12 cellular contexts compared by ENCODE assay signal in genomic region chr10:21638681-21639080, GRCh38.
"Had no signal": no experiment of that assay in that cellular context is flagged by ENCODE, and none has a peak within 500 bp of the region (broad histone marks: within the 10 kb centered on the region; RNA-seq: fewer than 3 reads in every experiment).

No MANE protein-coding gene starts in this region.

- H3K4me3 ChIP-seq: gastroesophageal sphincter, upper lobe of right lung had no signal

- H3K27ac ChIP-seq: epithelial cell of prostate, gastroesophageal sphincter, upper lobe of right lung had no signal

- H3K27me3 ChIP-seq: gastroesophageal sphincter, upper lobe of right lung had no signal

- H3K27ac Mint-ChIP-seq: activated CD4-positive, alpha-beta memory T cell treated with anti-CD3 and anti-CD28 coated beads for 36 hours; stimulated activated naive CD8-positive, alpha-beta T cell treated with anti-CD3 and anti-CD28 coated beads, Interleukin-15, Interleukin-2, amounts not matched to agents 100 ng/mL and 50 ng/mL, for 24 hours had no signal

- H3K9me3 ChIP-seq: gastroesophageal sphincter, upper lobe of right lung had no signal

- H3K27me3 Mint-ChIP-seq: activated CD4-positive, alpha-beta memory T cell treated with anti-CD3 and anti-CD28 coated beads for 36 hours; stimulated activated naive CD8-positive, alpha-beta T cell treated with anti-CD3 and anti-CD28 coated beads, Interleukin-15, Interleukin-2, amounts not matched to agents 100 ng/mL and 50 ng/mL, for 24 hours had no signal

- ATAC-seq: gastroesophageal sphincter, upper lobe of right lung had no signal

- H3K4me3 Mint-ChIP-seq: activated CD4-positive, alpha-beta memory T cell treated with anti-CD3 and anti-CD28 coated beads for 36 hours; stimulated activated naive CD8-positive, alpha-beta T cell treated with anti-CD3 and anti-CD28 coated beads, Interleukin-15, Interleukin-2, amounts not matched to agents 100 ng/mL and 50 ng/mL, for 24 hours had no signal

- H3K9me3 Mint-ChIP-seq: activated CD4-positive, alpha-beta memory T cell treated with anti-CD3 and anti-CD28 coated beads for 36 hours; stimulated activated naive CD8-positive, alpha-beta T cell treated with anti-CD3 and anti-CD28 coated beads, Interleukin-15, Interleukin-2, amounts not matched to agents 100 ng/mL and 50 ng/mL, for 24 hours had no signal

- DNase-seq: activated CD4-positive, alpha-beta memory T cell treated with anti-CD3 and anti-CD28 coated beads for 36 hours; activated CD4-positive, CD25-positive, alpha-beta regulatory T cell treated with anti-CD3 and anti-CD28 coated beads, Interleukin-2, amount 50 U/mL, for 72 hours; aorta; effector memory CD4-positive, alpha-beta T cell; mesendoderm; stimulated activated CD4-positive, alpha-beta T cell treated with anti-CD3 and anti-CD28 coated beads, Interleukin-4, amount 100 ng/mL, for 1 hour; stimulated activated CD8-positive, alpha-beta memory T cell treated with anti-CD3 and anti-CD28 coated beads, Interleukin-4, amount 100 ng/mL, for 48 hours; T-helper 2 cell; upper lobe of right lung had no signal
